ENCODE assay signal across 8 cellular contexts in genomic region chr1:85277027-85277625, GRCh38. TPM values are rescaled to one million over a fixed set of nuclear protein-coding genes. Genes with fewer than 3 reads are reported as not detected.
DNase-seq lines count a peak whose midpoint lies in the region; ATAC-seq and TF ChIP-seq lines count a peak whose summit lies in the region.

No MANE protein-coding gene starts in this region.

- H4K91ac ChIP-seq in H9 (ENCODE audit: insufficient read length, low read depth, low read length): no peak overlapping the region

- no peaks in the 10 kb centered on the region for H3K27me3 ChIP-seq in H9 (ENCODE audit: insufficient read depth, low read length)

- POLR2A ChIA-PET in WTC11 (lab: Charles Lee): interaction anchor here (0.6 to 2.1 kb wide), 11 partner anchors 8 to 431 kb away, joined by 3 to 15 read pairs (median 3); partner anchors contain the start of genes C1orf52 and ZNHIT6

- no peak overlapping the region for H3T11ph ChIP-seq in H9 (ENCODE audit: low read length)

- no peak for ATAC-seq in WTC11

- no peak overlapping the region for H3K56ac ChIP-seq in H9 (ENCODE audit: insufficient read length, low read depth, low read length)

- DNase-seq in H9 (no peak), WTC11 (ENCODE audit: low spot score) (no peak), glutamatergic neuron (no peak), skeletal muscle cell (ENCODE audit: low read depth) (no peak), NCI-H1105 (lab: John Stamatoyannopoulos, UW) (no peak), KG1 (lab: John Stamatoyannopoulos, UW) (no peak), nucleus accumbens (lab: John Stamatoyannopoulos, UW) (no peak)
- DNase-seq in stimulated activated naive CD4-positive, alpha-beta T cell (lab: John Stamatoyannopoulos, UW): no peak

- H3K18ac ChIP-seq in H9 (ENCODE audit: insufficient read length, low read depth, low read length): no peak overlapping the region

- H3K4me2 ChIP-seq in H9 (ENCODE audit: insufficient read depth, insufficient read length, low read length): peak overlapping the region; percentile 81

- H3K14ac ChIP-seq in H9 (ENCODE audit: insufficient read depth, low read length): no peak overlapping the region

- peak overlapping the region; percentile 74 for H3K4me3 ChIP-seq in skeletal muscle cell (ENCODE audit: low read depth, low read length)

- no peaks in the 10 kb centered on the region for H3K9me3 Mint-ChIP-seq in H9
- no peaks in the 10 kb centered on the region for H3K9me3 Mint-ChIP-seq in WTC11
- peaks cover 2% of the 10 kb centered on the region for H3K9me3 Mint-ChIP-seq in glutamatergic neuron (ENCODE audit: unreplicated experiment)

- H3K4me3 Mint-ChIP-seq in H9 (peak overlapping the region; percentile 74 to 90), WTC11 (peak overlapping the region; percentile 82), glutamatergic neuron (ENCODE audit: unreplicated experiment) (peak overlapping the region; percentile 88)

- H3K79me2 ChIP-seq in H9 (ENCODE audit: insufficient read depth, low read length): peaks cover 2% of the 10 kb centered on the region; the same call in 1 of the 2 replicates

- H4K5ac ChIP-seq in H9 (ENCODE audit: insufficient read length, low read depth, low read length): no peak overlapping the region

- H2BK20ac ChIP-seq in H9 (ENCODE audit: low read depth, low read length, poor library complexity, severe bottlenecking): no peak overlapping the region

- no peak overlapping the region for H2BK120ac ChIP-seq in H9 (ENCODE audit: low read depth, low read length, poor library complexity, severe bottlenecking)

- peak overlapping the region; percentile 22 for H3K27ac ChIP-seq in H9 (ENCODE audit: insufficient read length, low read depth, low read length)

- H3K4me1 ChIP-seq in H9 (ENCODE audit: insufficient read depth, low read length): 0 out of 2 replicates have a peak, but pooled peaks cover 2% of the 10 kb centered on the region

- peaks cover 6% of the 10 kb centered on the region for H3K23me2 ChIP-seq in H9 (ENCODE audit: insufficient read length, low read depth, low read length, poor library complexity, severe bottlenecking)

- no peak overlapping the region for H2BK15ac ChIP-seq in H9 (ENCODE audit: low read depth, low read length)

- TF ChIP-seq CTCF in H9 (conservative IDR thresholded peaks at IDR 0.05): no peak
- TF ChIP-seq CTCF in WTC11 (IDR thresholded peaks at IDR 0.05): no peak
- no peak for TF ChIP-seq CTCF in glutamatergic neuron (IDR thresholded peaks at IDR 0.05; ENCODE audit: partially characterized antibody, unreplicated experiment)

- H3K36me3 Mint-ChIP-seq in H9 (ENCODE audit: insufficient read depth in 1 of 3, low read depth in 3 of 3): peaks cover 0 to 8% (median 0%) of the 10 kb centered on the region in 3 experiments; a peak in 4 of 7 replicates
- H3K36me3 Mint-ChIP-seq in WTC11: no peaks in the 10 kb centered on the region
- no peaks in the 10 kb centered on the region for H3K36me3 Mint-ChIP-seq in glutamatergic neuron (ENCODE audit: unreplicated experiment)

- H3K27me3 Mint-ChIP-seq in H9 (ENCODE audit: low read depth) (no peaks in the 10 kb centered on the region), WTC11 (ENCODE audit: low read depth) (no peaks in the 10 kb centered on the region), glutamatergic neuron (ENCODE audit: unreplicated experiment) (peaks cover 1% of the 10 kb centered on the region)

- no peak overlapping the region for H2BK12ac ChIP-seq in H9 (ENCODE audit: insufficient read length, low read depth, low read length)

- H3K9ac ChIP-seq in H9 (ENCODE audit: extremely low read depth, insufficient read length, low read length): peak overlapping the region; percentile 39

- H4K8ac ChIP-seq in H9 (replicated peaks; ENCODE audit: insufficient read length, low read depth, low read length): no peak overlapping the region

- no peak overlapping the region for H2AFZ ChIP-seq in H9 (ENCODE audit: low read length)

- H3K4me1 Mint-ChIP-seq in H9 (peaks cover 29 to 38% of the 10 kb centered on the region in 2 experiments), WTC11 (peaks cover 38% of the 10 kb centered on the region), glutamatergic neuron (ENCODE audit: low read depth, unreplicated experiment) (peaks cover 12% of the 10 kb centered on the region)

- H3K4ac ChIP-seq in H9 (ENCODE audit: low read depth, low read length): no peak overlapping the region

- H3K27ac Mint-ChIP-seq in H9: peak overlapping the region; percentile 66 to 96 (median 88); a peak in 5 of 7 replicates
- H3K27ac Mint-ChIP-seq in WTC11: peak overlapping the region; percentile 96
- peak overlapping the region; percentile 80 for H3K27ac Mint-ChIP-seq in glutamatergic neuron (ENCODE audit: unreplicated experiment)

- H2BK5ac ChIP-seq in H9 (ENCODE audit: insufficient read length, low read length): no peak overlapping the region

- WGBS in H9 (ENCODE audit: extremely low coverage, insufficient read length, low lambda C conversion rate): no CpG with 5 or more reads among the region's 9 CpGs

- CTCF ChIA-PET in WTC11 (lab: Charles Lee): interaction anchor here (0.6 to 4.5 kb wide), 16 partner anchors 8 to 553 kb away, joined by 3 to 83 read pairs (median 5); partner anchors contain the start of genes C1orf52, CCN1 and ZNHIT6

- no peaks in the 10 kb centered on the region for H3K79me1 ChIP-seq in H9 (ENCODE audit: insufficient read depth, low read depth, low read length, poor library complexity, severe bottlenecking)

- H2AK5ac ChIP-seq in H9 (ENCODE audit: insufficient read length, low read length): no peak overlapping the region

- H3K9me3 ChIP-seq in H9 (ENCODE audit: control insufficient read depth, low read depth, low read length): no peaks in the 10 kb centered on the region

- no peaks in the 10 kb centered on the region for H4K20me1 ChIP-seq in H9 (ENCODE audit: control insufficient read depth, insufficient read depth, insufficient read length)

- H3K23ac ChIP-seq in H9 (ENCODE audit: insufficient read length, low read depth, low read length): no peak overlapping the region

TF ChIP-seq in WTC11, 78 proteins besides CTCF, POLR2A, EP300 and RAD21:
- no peak for TF ChIP-seq ATF3 (CRISPR knock-in tag; conservative IDR thresholded peaks at IDR 0.05)
- 0 out of 2 replicates have a peak, but pooled peaks have one; percentile 20 for TF ChIP-seq USF1 (CRISPR knock-in tag; IDR thresholded peaks at IDR 0.05)
- TF ChIP-seq ZNF219 (CRISPR knock-in tag; IDR thresholded peaks at IDR 0.05; ENCODE audit: borderline replicate concordance): no peak
- no peak for TF ChIP-seq ZNF423 (CRISPR knock-in tag; IDR thresholded peaks at IDR 0.05)
TF ChIP-seq in WTC11: peak in this region for 1.

RNA-seq across cellular contexts. Expression of gene BCL10, which starts 0.7 kb away (rescaled TPM):
- total RNA-seq in H9 (2021) (26.1 and 29.4 TPM in 2 replicates), WTC11 (2021) (21.3 to 24.2 TPM (median 21.4 TPM) in 3 replicates), glutamatergic neuron (ENCODE audit: unreplicated experiment) (21.9 TPM)

RNA-seq across cellular contexts. Expression of gene C1orf52, which starts 17.7 kb away (rescaled TPM):
- total RNA-seq in H9 (2021): 45.1 and 48.2 TPM in 2 replicates
- total RNA-seq in WTC11 (2021): 35.8 to 44.5 TPM (median 40.2 TPM) in 3 replicates
- 53.7 TPM for total RNA-seq in glutamatergic neuron (ENCODE audit: unreplicated experiment)
